Comparison of ENCODE assay signal across 18 cellular contexts in genomic region chr9:134305533-134305932, GRCh38. TPM values are rescaled to one million over a fixed set of nuclear protein-coding genes. Genes with fewer than 3 reads are reported as not detected.
DNase-seq lines count a peak whose midpoint lies in the region; ATAC-seq, FAIRE-seq and TF ChIP-seq lines count a peak whose summit lies in the region.
"Had no signal": no experiment of that assay in that cellular context is flagged by ENCODE, and none has a peak within 500 bp of the region (broad histone marks: within the 10 kb centered on the region; RNA-seq: fewer than 3 reads in every experiment).

No MANE protein-coding gene starts in this region.

- no peak overlapping the region for H2AK5ac ChIP-seq in trophoblast cell (ENCODE audit: low read length)

- H4K8ac ChIP-seq in trophoblast cell (ENCODE audit: low read depth, low read length) = no peak overlapping the region

- H3K4me1 ChIP-seq in K562 (replicated peaks in 1 of 2; ENCODE audit: control insufficient read depth in 2 of 2, insufficient read depth in 2 of 2, low read length in 2 of 2) (no peaks in the 10 kb centered on the region), trophoblast cell (ENCODE audit: control insufficient read depth in 1 of 2, insufficient read depth in 2 of 2, low read length in 2 of 2) (no peaks in the 10 kb centered on the region)
- H3K4me1 ChIP-seq: Caco-2, HAP-1 had no signal

- H3K14ac ChIP-seq in trophoblast cell (ENCODE audit: low read length) = no peak overlapping the region

- DNase-seq in HTR-8/SVneo (ENCODE audit: insufficient read length, low spot score) = no peak
- DNase-seq in K562 (ENCODE audit: extremely low read depth in 1 of 4, low spot score in 3 of 4) = no peak
- DNase-seq in trophoblast cell = no peak
- DNase-seq in epidermal melanocyte (ENCODE audit: insufficient read length, low spot score) = no peak
- DNase-seq: ACHN; BE2C; C1 segment of cervical spinal cord; Caco-2; CD4-positive, CD25-positive, alpha-beta regulatory T cell; Kasumi-1; KG1 had no signal

- no peaks in the 10 kb centered on the region for H3K36me3 ChIP-seq in K562 (ENCODE audit: control insufficient read depth, insufficient read depth, low read length)
- H3K36me3 ChIP-seq in trophoblast cell (ENCODE audit: control insufficient read depth in 1 of 2, insufficient read depth in 2 of 2, low read length in 2 of 2) = no peaks in the 10 kb centered on the region
- H3K36me3 ChIP-seq: BE2C, HAP-1 had no signal

- TF ChIP-seq EP300 in K562 (IDR thresholded peaks at IDR 0.05; ENCODE audit: low read length) = no peak

- no peak for TF ChIP-seq CTCF in K562 (IDR thresholded peaks at IDR 0.05 in 2 of 3, conservative IDR thresholded peaks at IDR 0.05 in 1 of 3; ENCODE audit: insufficient read depth in 2 of 3, low read depth in 1 of 3, low read length in 3 of 3)

- H4K12ac ChIP-seq in trophoblast cell (ENCODE audit: low read depth, low read length) = no peak overlapping the region

- H3K79me2 ChIP-seq in K562 (ENCODE audit: control insufficient read depth, insufficient read depth, low read length) (no peaks in the 10 kb centered on the region), trophoblast cell (ENCODE audit: control insufficient read depth, insufficient read depth, low read length, poor library complexity) (no peaks in the 10 kb centered on the region)

- H2AFZ ChIP-seq in K562 (ENCODE audit: low read depth, low read length) (no peak overlapping the region), trophoblast cell (ENCODE audit: insufficient read depth, low read length, poor library complexity) (no peak overlapping the region)

- no peak overlapping the region for H3K9ac ChIP-seq in K562 (ENCODE audit: insufficient read depth in 1 of 2, low read depth in 2 of 2, low read length in 2 of 2)
- no peak overlapping the region for H3K9ac ChIP-seq in trophoblast cell (ENCODE audit: low read length)

- H2BK12ac ChIP-seq in trophoblast cell (ENCODE audit: low read length) = no peak overlapping the region

- H3K27ac ChIP-seq in K562 (ENCODE audit: extremely low read depth, low read depth, low read length) (no peak overlapping the region), trophoblast cell (ENCODE audit: low read depth, low read length) (no peak overlapping the region)

- no peak for TF ChIP-seq RAD21 in K562 (CRISPR knock-in tag; conservative IDR thresholded peaks at IDR 0.05 in 1 of 2, IDR thresholded peaks at IDR 0.05 in 1 of 2)

- peak; percentile 97 for FAIRE-seq in HTR-8/SVneo (lab: Jason Lieb, UNC)
- no peak for FAIRE-seq in K562 (lab: Jason Lieb, UNC)
- FAIRE-seq: A204.1, D721Med, G401.6 had no signal

- no peaks in the 10 kb centered on the region for H3K79me1 ChIP-seq in trophoblast cell (ENCODE audit: low read length)

- BruUV-seq in K562 (replicated peaks; lab: Mats Ljungman, UMichigan) = no TSS peak

- in situ Hi-C loops in K562 (cut with MboI) = no loop called here

- H3K27me3 ChIP-seq in K562 (ENCODE audit: control insufficient read depth in 2 of 2, insufficient read depth in 2 of 2, low read length in 2 of 2) (peaks cover 11 to 59% of the 10 kb centered on the region in 2 experiments; a peak in 4 of 5 replicates), trophoblast cell (ENCODE audit: insufficient read depth, low read length) (no peaks in the 10 kb centered on the region)
- H3K27me3 ChIP-seq: BE2C had no signal

- ATAC-seq in K562 = no peak
- ATAC-seq in GM18502 (IDR thresholded peaks at IDR 0.05; ENCODE audit: poor library complexity, unreplicated experiment) = no peak
- ATAC-seq in GM18907 (IDR thresholded peaks at IDR 0.05; ENCODE audit: unreplicated experiment) = no peak
- no peak for ATAC-seq in GM21390 (IDR thresholded peaks at IDR 0.05; ENCODE audit: unreplicated experiment)

- no peak overlapping the region for H4K91ac ChIP-seq in trophoblast cell (ENCODE audit: low read depth, low read length)

- H3K4me2 ChIP-seq in K562 (ENCODE audit: insufficient read depth, low read length) (no peak overlapping the region), trophoblast cell (ENCODE audit: low read length) (no peak overlapping the region)

- POLR2A ChIA-PET in K562 (lab: Yijun Ruan, JAX) = interaction anchor here (1.2 kb wide), 1 partner anchor 11 kb away, joined by 4 read pairs; no protein-coding TSS in a partner anchor

- 0% methylated on average over 1 of the region's 1 CpG for WGBS in K562 (ENCODE audit: insufficient coverage, low coverage, missing lambda C conversion rate)
- no CpG with 5 or more reads among the region's 1 CpG for WGBS in trophoblast cell (ENCODE audit: extremely low coverage, insufficient coverage, insufficient read length)

- intact Hi-C loops in K562 (cut with micrococcal nuclease) = no loop called here

- no peak overlapping the region for H3K18ac ChIP-seq in trophoblast cell (ENCODE audit: low read length)

- H3K9me3 ChIP-seq in K562 (replicated peaks; ENCODE audit: control insufficient read depth, insufficient read depth, low read depth, low read length) = no peaks in the 10 kb centered on the region
- peaks cover 10% of the 10 kb centered on the region for H3K9me3 ChIP-seq in trophoblast cell (ENCODE audit: insufficient read depth, low read depth, low read length)
- H3K9me3 ChIP-seq: BE2C, HAP-1 had no signal

- CTCF ChIA-PET in K562 (lab: Yijun Ruan, JAX; ENCODE audit: low intra/inter-chr PET ratio) = no interaction called here

- H3K4ac ChIP-seq in trophoblast cell (ENCODE audit: low read depth, low read length) = no peak overlapping the region

- H3K4me3 ChIP-seq in K562 = no peak overlapping the region
- H3K4me3 ChIP-seq in trophoblast cell (ENCODE audit: low read depth, low read length) = peak overlapping the region; percentile 10
- H3K4me3 ChIP-seq: HAP-1 had no signal

- TF ChIP-seq POLR2A in K562 (conservative IDR thresholded peaks at IDR 0.05) = no peak

- H3K9me1 ChIP-seq in K562 (ENCODE audit: control insufficient read depth, insufficient read depth, low read length) = no peaks in the 10 kb centered on the region

- H2BK120ac ChIP-seq in trophoblast cell (ENCODE audit: insufficient read depth, low read length, poor library complexity) = no peak overlapping the region

- no peaks in the 10 kb centered on the region for H4K20me1 ChIP-seq in K562 (replicated peaks; ENCODE audit: control insufficient read depth, insufficient read depth, low read length)

- no peak overlapping the region for H3K23ac ChIP-seq in trophoblast cell (ENCODE audit: low read length)

- H2BK5ac ChIP-seq in trophoblast cell (ENCODE audit: low read depth, low read length, poor library complexity) = no peak overlapping the region

TF ChIP-seq in K562, 482 proteins besides CTCF, POLR2A, EP300 and RAD21:
- TF ChIP-seq EHMT2 (IDR thresholded peaks at IDR 0.05) (peak; percentile 77; the same call in 1 of the 2 replicates), JUN (IDR thresholded peaks at IDR 0.05; ENCODE audit: borderline replicate concordance, low read depth, low read length) (no peak), JUN (CRISPR knock-in tag; IDR thresholded peaks at IDR 0.05; ENCODE audit: borderline replicate concordance) (no peak), CCAR2 (IDR thresholded peaks at IDR 0.05; ENCODE audit: low read depth, low read length) (no peak), ELF4 (CRISPR knock-in tag; IDR thresholded peaks at IDR 0.05) (no peak), LEF1 (IDR thresholded peaks at IDR 0.05) (no peak)

RNA-seq across cellular contexts. Expression of gene RXRA, which starts 20.7 kb away (rescaled TPM):
- 9.2 and 26.3 TPM in 2 replicates for total RNA-seq in K562 (2011; cell fraction: chromatin; rRNA removed; ENCODE audit: low replicate concordance)
- 12.6 and 15.3 TPM in 2 replicates for total RNA-seq in K562 (2011; cell fraction: nucleolus; rRNA removed)
- total RNA-seq in K562 (2011; cell fraction: nucleoplasm; rRNA removed) = 9.4 and 10.3 TPM in 2 replicates
- total RNA-seq in K562 (2014; rRNA removed) = 9.6 and 11.0 TPM in 2 replicates
- total RNA-seq in K562 (2014; rRNA removed; fragmentation: Illumina TruSeq; extraction: Trizol) = 1.5 and 1.8 TPM in 2 replicates
- total RNA-seq in K562 (2015; rRNA removed; fragmentation: Illumina TruSeq; extraction: Trizol) = 4.2 and 5.7 TPM in 2 replicates
- 21.4 and 23.6 TPM in 2 replicates for total RNA-seq in K562 (2021)
- polyA plus RNA-seq in K562 (2011; rRNA removed) = 4.0 and 4.6 TPM in 2 replicates
- 8.4 and 14.0 TPM in 2 replicates for polyA plus RNA-seq in K562 (2011; cell fraction: cytosol; rRNA removed)
- polyA plus RNA-seq in K562 (2011; cell fraction: nucleus; rRNA removed) = 7.8 and 14.2 TPM in 2 replicates
- polyA plus RNA-seq in K562 (2012) = 13.9 and 14.6 TPM in 2 replicates
- polyA plus RNA-seq in K562 (2014; fragmentation: Illumina TruSeq; extraction: Trizol) = 5.2 and 14.5 TPM in 2 replicates
- under 1 TPM; 0.35 to 0.56 TPM for polyA plus RNA-seq in K562 (2014; fragmentation: Nextera tagmentation; extraction: Ambion mirVana)
- 6.8 and 14.8 TPM in 2 replicates for polyA plus RNA-seq in K562 (2014; rRNA removed)
- polyA minus RNA-seq in K562 (2011; rRNA and poly(A)+ RNA removed) = 2.2 and 4.3 TPM in 2 replicates
- 13.6 and 24.3 TPM in 2 replicates for polyA minus RNA-seq in K562 (2011; cell fraction: cytosol; rRNA and poly(A)+ RNA removed)
- 6.7 and 8.4 TPM in 2 replicates for polyA minus RNA-seq in K562 (2011; cell fraction: nucleus; rRNA and poly(A)+ RNA removed)
- 31.7 and 33.2 TPM in 2 replicates for polyA plus RNA-seq in trophoblast cell (2013)
